In the genomic region with DNA sequence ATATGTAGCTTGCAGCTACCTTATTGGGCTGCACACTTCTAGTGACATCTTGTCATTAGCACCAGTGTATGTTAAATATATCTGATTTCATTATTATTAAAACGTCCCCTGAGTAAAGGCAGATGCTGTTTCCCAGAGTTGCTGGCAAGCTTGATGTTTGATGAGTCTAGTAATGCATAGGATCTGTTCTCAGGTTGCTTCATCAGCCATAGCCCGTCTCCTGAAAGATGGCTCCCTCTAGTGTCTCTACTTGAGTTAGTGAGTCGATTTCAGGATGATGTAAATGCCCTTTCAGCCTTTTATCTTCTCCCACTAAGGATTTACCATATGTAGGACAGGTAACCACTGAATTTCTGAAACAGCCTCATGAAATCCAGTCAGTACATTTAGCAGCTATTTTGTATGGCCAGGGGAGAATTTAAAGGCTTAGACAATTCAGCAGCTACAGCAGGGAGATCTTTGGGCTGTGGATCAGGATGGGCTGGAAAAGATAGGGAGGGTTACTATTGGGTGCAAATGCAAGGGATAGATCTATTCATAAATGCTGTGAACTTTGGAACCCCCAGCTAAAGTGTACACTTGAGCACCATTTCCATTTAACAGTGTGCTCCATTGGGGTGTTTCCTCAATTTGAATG, we compare ENCODE assay signal across 9 cellular contexts.
DNase-seq lines count a peak whose midpoint lies in the region; ATAC-seq, FAIRE-seq and TF ChIP-seq lines count a peak whose summit lies in the region.
"Had no signal": no experiment of that assay in that cellular context is flagged by ENCODE, and none has a peak within 500 bp of the region (broad histone marks: within the 10 kb centered on the region; RNA-seq: fewer than 3 reads in every experiment).

No MANE protein-coding gene starts in this region.

- TF ChIP-seq CTCF in RWPE1 (conservative IDR thresholded peaks at IDR 0.05; ENCODE audit: low read depth) (peak; percentile 61), right atrium auricular region (IDR thresholded peaks at IDR 0.05) (peak in 1 of 2 donors; percentile 67)

- no peak overlapping the region for H3K4me3 Mint-ChIP-seq in stimulated activated effector memory CD8-positive, alpha-beta T cell treated with anti-CD3 and anti-CD28 coated beads, Interleukin-12 subunit alpha, Interleukin-12 subunit beta, amount 100 ng/mL, for 72 hours

- peak; percentile 49 for FAIRE-seq in frontal cortex (lab: Jason Lieb, UNC)

- peak; percentile 66 for DNase-seq in DMS114 treated with DMSO at 0.1 percent for 48 hours (lab: John Stamatoyannopoulos, UW; ENCODE audit: unreplicated experiment)
- DNase-seq in M059J (ENCODE audit: low read depth), result peak; percentile 21
- peak; percentile 40 for DNase-seq in RWPE1 (ENCODE audit: low spot score)
- peak in 1 of 2 donors; percentile 23 for DNase-seq in frontal cortex (ENCODE audit: low spot score in 2 of 2)
- DNase-seq in stimulated activated effector memory CD8-positive, alpha-beta T cell treated with anti-CD3 and anti-CD28 coated beads, Interleukin-12 subunit alpha, Interleukin-12 subunit beta, amount 100 ng/mL, for 72 hours (ENCODE audit: low spot score in 2 of 2), result no peak
- no peak for DNase-seq in hepatic stellate cell (ENCODE audit: low spot score)
- no peak for DNase-seq in right atrium auricular region (ENCODE audit: low spot score)
- DNase-seq: left cardiac atrium had no signal

- H3K36me3 ChIP-seq in right atrium auricular region, result no peaks in the 10 kb centered on the region

- H3K27me3 ChIP-seq in right atrium auricular region, result no peaks in the 10 kb centered on the region

- H3K36me3 Mint-ChIP-seq in stimulated activated effector memory CD8-positive, alpha-beta T cell treated with anti-CD3 and anti-CD28 coated beads, Interleukin-12 subunit alpha, Interleukin-12 subunit beta, amount 100 ng/mL, for 72 hours, result no peaks in the 10 kb centered on the region

- H3K4me3 ChIP-seq in right atrium auricular region, result no peak overlapping the region

- H3K4me1 ChIP-seq in right atrium auricular region, result no peaks in the 10 kb centered on the region

- POLR2A ChIA-PET in RWPE1 (lab: Yijun Ruan, JAX; ENCODE audit: low non-redundant PET), result no interaction called here

- no peaks in the 10 kb centered on the region for H3K9me3 ChIP-seq in right atrium auricular region

- H3K27ac ChIP-seq in RWPE1 (no peak overlapping the region), right atrium auricular region (no peak overlapping the region)

- peak; percentile 83 for ATAC-seq in GM21529 (IDR thresholded peaks at IDR 0.05; ENCODE audit: unreplicated experiment)
- peak; percentile 26 for ATAC-seq in stimulated activated effector memory CD8-positive, alpha-beta T cell treated with anti-CD3 and anti-CD28 coated beads, Interleukin-12 subunit alpha, Interleukin-12 subunit beta, amount 100 ng/mL, for 72 hours

- CTCF ChIA-PET in RWPE1 (lab: Yijun Ruan, JAX), result interaction anchor here (0.6 to 1.6 kb wide), 10 partner anchors 10 to 852 kb away, joined by 3 to 5 read pairs (median 3); no protein-coding TSS in a partner anchor

- H3K27ac Mint-ChIP-seq in stimulated activated effector memory CD8-positive, alpha-beta T cell treated with anti-CD3 and anti-CD28 coated beads, Interleukin-12 subunit alpha, Interleukin-12 subunit beta, amount 100 ng/mL, for 72 hours, result no peak overlapping the region

- no peaks in the 10 kb centered on the region for H3K4me1 Mint-ChIP-seq in stimulated activated effector memory CD8-positive, alpha-beta T cell treated with anti-CD3 and anti-CD28 coated beads, Interleukin-12 subunit alpha, Interleukin-12 subunit beta, amount 100 ng/mL, for 72 hours

- H3K9me3 Mint-ChIP-seq in stimulated activated effector memory CD8-positive, alpha-beta T cell treated with anti-CD3 and anti-CD28 coated beads, Interleukin-12 subunit alpha, Interleukin-12 subunit beta, amount 100 ng/mL, for 72 hours, result peaks cover 8% of the 10 kb centered on the region

Comparison
In these comparisons a context has a peak if more than half of its experiments do, and no peak if none do; other contexts are left out.
1. DNase-seq: peak in DMS114 treated with DMSO at 0.1 percent for 48 hours (single experiment), M059J (single experiment) and RWPE1 (single experiment); none in stimulated activated effector memory CD8-positive, alpha-beta T cell treated with anti-CD3 and anti-CD28 coated beads, Interleukin-12 subunit alpha, Interleukin-12 subunit beta, amount 100 ng/mL, for 72 hours (0 of 2), hepatic stellate cell (single experiment) and right atrium auricular region (single experiment).